ENCODE assay signal across 1 cellular context in the genomic region with DNA sequence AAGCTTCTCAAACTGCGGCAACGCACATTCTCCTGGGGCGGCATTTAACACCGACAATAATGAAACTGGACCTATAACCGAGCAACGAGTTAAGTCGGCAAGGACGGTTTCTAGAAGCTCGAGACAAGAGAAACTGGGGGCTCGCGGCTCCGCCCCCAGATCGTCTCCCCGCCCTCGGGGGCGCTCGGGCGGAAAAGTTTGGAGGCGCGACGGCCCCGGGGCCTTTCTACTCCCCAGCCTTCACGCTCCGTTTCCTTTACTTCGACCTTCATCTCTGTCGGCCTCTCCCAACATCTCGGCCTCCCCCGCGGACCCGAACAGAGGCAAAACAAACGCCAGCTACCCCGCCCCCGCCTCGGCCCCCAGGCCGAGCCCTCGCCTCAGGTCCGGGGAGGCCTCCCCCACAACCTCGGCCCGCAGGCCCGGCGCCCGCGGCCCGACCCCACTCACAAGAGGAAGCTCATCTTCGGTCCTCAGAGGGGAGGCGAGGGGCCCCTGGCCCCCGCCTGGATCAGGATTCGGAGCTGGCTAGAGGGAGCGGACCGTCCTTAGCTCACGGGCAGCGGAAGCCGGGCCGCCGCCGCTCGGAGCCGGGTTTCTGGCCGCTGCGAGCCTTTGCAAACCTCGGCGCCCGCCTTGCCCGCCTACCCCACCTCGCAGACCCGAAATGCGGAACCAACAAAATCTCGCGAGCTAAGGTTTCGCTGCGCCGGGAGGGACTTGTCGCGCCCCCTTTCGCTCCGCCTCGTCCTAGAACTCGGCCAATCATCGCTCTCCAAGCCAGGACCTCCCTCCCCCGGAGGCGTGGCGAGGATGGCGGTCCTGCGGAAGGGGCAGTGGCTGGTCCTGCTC.
TF ChIP-seq lines count a peak whose summit lies in the region.

A gene (minus strand): TSS at position 669 of the 852 bp plus-strand sequence. CDS start 205 bp downstream, at position 464.

TF ChIP-seq in GM12878, 131 proteins besides CTCF, POLR2A, EP300 and RAD21 (continued from another document and continues in another):
- TF ChIP-seq, protein P1, sequence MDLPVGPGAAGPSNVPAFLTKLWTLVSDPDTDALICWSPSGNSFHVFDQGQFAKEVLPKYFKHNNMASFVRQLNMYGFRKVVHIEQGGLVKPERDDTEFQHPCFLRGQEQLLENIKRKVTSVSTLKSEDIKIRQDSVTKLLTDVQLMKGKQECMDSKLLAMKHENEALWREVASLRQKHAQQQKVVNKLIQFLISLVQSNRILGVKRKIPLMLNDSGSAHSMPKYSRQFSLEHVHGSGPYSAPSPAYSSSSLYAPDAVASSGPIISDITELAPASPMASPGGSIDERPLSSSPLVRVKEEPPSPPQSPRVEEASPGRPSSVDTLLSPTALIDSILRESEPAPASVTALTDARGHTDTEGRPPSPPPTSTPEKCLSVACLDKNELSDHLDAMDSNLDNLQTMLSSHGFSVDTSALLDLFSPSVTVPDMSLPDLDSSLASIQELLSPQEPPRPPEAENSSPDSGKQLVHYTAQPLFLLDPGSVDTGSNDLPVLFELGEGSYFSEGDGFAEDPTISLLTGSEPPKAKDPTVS (IDR thresholded peaks at IDR 0.05; ENCODE audit: low read depth, low read length): no peak
- TF ChIP-seq CBX3 (IDR thresholded peaks at IDR 0.05; ENCODE audit: borderline replicate concordance, low read depth) (no peak), SIN3A (IDR thresholded peaks at IDR 0.05; ENCODE audit: low read depth, low read length) (no peak), SREBF1 (IDR thresholded peaks at IDR 0.05; ENCODE audit: low read length) (no peak), RCOR1 (conservative IDR thresholded peaks at IDR 0.05; ENCODE audit: low read depth, low read length) (no peak; the same call in 1 of the 2 replicates), POLR2AphosphoS2 (IDR thresholded peaks at IDR 0.05; ENCODE audit: low read depth, low read length) (peak; percentile 84; the same call in 1 of the 2 replicates), DPF2 (IDR thresholded peaks at IDR 0.05) (peak; percentile 88), ZNF207 (IDR thresholded peaks at IDR 0.05; ENCODE audit: borderline replicate concordance) (0 out of 2 replicates have a peak, but pooled peaks have one; percentile 69), MTA3 (IDR thresholded peaks at IDR 0.05; ENCODE audit: borderline replicate concordance, low read length) (no peak), RBBP5 (conservative IDR thresholded peaks at IDR 0.05) (no peak), RAD51 (IDR thresholded peaks at IDR 0.05) (no peak), POU2F2 (IDR thresholded peaks at IDR 0.05; ENCODE audit: borderline replicate concordance, low read depth, low read length) (peak; percentile 66; the same call in 1 of the 3 replicates), SREBF2 (IDR thresholded peaks at IDR 0.05; ENCODE audit: low read length) (no peak), MXI1 (IDR thresholded peaks at IDR 0.05; ENCODE audit: low read depth, low read length) (peak; percentile 59; the same call in 1 of the 2 replicates), ZNF622 (IDR thresholded peaks at IDR 0.05) (no peak), ZNF384 (IDR thresholded peaks at IDR 0.05; ENCODE audit: borderline replicate concordance, low read depth, low read length) (no peak), BRCA1 (IDR thresholded peaks at IDR 0.05; ENCODE audit: low read depth, low read length) (peak; percentile 78), YBX1 (IDR thresholded peaks at IDR 0.05) (no peak), NR2C2 (IDR thresholded peaks at IDR 0.05; ENCODE audit: borderline replicate concordance, control insufficient read depth, insufficient read length, low read depth) (no peak), EZH2 (IDR thresholded peaks at IDR 0.05; ENCODE audit: borderline replicate concordance, control insufficient read depth, low read depth, low read length) (no peak), SUPT20H (IDR thresholded peaks at IDR 0.05; ENCODE audit: borderline replicate concordance, control insufficient read depth, low read depth, low read length) (no peak), TBL1XR1 (IDR thresholded peaks at IDR 0.05; ENCODE audit: low read depth, low read length) (no peak), MEF2A (IDR thresholded peaks at IDR 0.05; ENCODE audit: insufficient read depth, low read depth, low read length) (no peak), CHD4 (IDR thresholded peaks at IDR 0.05) (no peak), KAT2A (conservative IDR thresholded peaks at IDR 0.05; ENCODE audit: control insufficient read depth, low read depth, low read length) (no peak), JUND (IDR thresholded peaks at IDR 0.05; ENCODE audit: low read depth, low read length) (no peak), PAX8 (IDR thresholded peaks at IDR 0.05) (no peak), BHLHE40 (IDR thresholded peaks at IDR 0.05; ENCODE audit: borderline replicate concordance in 1 of 2, low read depth in 2 of 2, low read length in 1 of 2) (peak; percentile 25 to 52; a peak in 2 of 4 replicates), BMI1 (IDR thresholded peaks at IDR 0.05; ENCODE audit: borderline replicate concordance) (no peak), CBFB (IDR thresholded peaks at IDR 0.05; ENCODE audit: low read depth) (peak; percentile 60; the same call in 1 of the 2 replicates), RB1 (IDR thresholded peaks at IDR 0.05; ENCODE audit: borderline replicate concordance) (no peak), YY1 (IDR thresholded peaks at IDR 0.05; ENCODE audit: low read depth, low read length) (no peak; the same call in 1 of the 2 replicates), ETV6 (conservative IDR thresholded peaks at IDR 0.05 in 1 of 2, IDR thresholded peaks at IDR 0.05 in 1 of 2; ENCODE audit: borderline replicate concordance in 1 of 2, low read depth in 1 of 2) (peak in 1 of 2 experiments; percentile 23; a peak in 1 of 4 replicates), ATF7 (IDR thresholded peaks at IDR 0.05; ENCODE audit: low read depth) (no peak), HDAC6 (IDR thresholded peaks at IDR 0.05; ENCODE audit: unreplicated experiment) (no peak), BCL11A (IDR thresholded peaks at IDR 0.05; ENCODE audit: low read depth, low read length) (no peak), TCF12 (IDR thresholded peaks at IDR 0.05; ENCODE audit: low read depth, low read length) (no peak)
- TF ChIP-seq, protein P2, sequence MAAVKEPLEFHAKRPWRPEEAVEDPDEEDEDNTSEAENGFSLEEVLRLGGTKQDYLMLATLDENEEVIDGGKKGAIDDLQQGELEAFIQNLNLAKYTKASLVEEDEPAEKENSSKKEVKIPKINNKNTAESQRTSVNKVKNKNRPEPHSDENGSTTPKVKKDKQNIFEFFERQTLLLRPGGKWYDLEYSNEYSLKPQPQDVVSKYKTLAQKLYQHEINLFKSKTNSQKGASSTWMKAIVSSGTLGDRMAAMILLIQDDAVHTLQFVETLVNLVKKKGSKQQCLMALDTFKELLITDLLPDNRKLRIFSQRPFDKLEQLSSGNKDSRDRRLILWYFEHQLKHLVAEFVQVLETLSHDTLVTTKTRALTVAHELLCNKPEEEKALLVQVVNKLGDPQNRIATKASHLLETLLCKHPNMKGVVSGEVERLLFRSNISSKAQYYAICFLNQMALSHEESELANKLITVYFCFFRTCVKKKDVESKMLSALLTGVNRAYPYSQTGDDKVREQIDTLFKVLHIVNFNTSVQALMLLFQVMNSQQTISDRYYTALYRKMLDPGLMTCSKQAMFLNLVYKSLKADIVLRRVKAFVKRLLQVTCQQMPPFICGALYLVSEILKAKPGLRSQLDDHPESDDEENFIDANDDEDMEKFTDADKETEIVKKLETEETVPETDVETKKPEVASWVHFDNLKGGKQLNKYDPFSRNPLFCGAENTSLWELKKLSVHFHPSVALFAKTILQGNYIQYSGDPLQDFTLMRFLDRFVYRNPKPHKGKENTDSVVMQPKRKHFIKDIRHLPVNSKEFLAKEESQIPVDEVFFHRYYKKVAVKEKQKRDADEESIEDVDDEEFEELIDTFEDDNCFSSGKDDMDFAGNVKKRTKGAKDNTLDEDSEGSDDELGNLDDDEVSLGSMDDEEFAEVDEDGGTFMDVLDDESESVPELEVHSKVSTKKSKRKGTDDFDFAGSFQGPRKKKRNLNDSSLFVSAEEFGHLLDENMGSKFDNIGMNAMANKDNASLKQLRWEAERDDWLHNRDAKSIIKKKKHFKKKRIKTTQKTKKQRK (IDR thresholded peaks at IDR 0.05; ENCODE audit: low read depth, low read length): no peak
- TF ChIP-seq, protein P3, sequence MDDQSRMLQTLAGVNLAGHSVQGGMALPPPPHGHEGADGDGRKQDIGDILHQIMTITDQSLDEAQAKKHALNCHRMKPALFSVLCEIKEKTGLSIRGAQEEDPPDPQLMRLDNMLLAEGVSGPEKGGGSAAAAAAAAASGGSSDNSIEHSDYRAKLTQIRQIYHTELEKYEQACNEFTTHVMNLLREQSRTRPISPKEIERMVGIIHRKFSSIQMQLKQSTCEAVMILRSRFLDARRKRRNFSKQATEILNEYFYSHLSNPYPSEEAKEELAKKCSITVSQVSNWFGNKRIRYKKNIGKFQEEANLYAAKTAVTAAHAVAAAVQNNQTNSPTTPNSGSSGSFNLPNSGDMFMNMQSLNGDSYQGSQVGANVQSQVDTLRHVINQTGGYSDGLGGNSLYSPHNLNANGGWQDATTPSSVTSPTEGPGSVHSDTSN (IDR thresholded peaks at IDR 0.05; ENCODE audit: insufficient replicate concordance, low read depth, low read length): no peak
- TF ChIP-seq, protein P4, sequence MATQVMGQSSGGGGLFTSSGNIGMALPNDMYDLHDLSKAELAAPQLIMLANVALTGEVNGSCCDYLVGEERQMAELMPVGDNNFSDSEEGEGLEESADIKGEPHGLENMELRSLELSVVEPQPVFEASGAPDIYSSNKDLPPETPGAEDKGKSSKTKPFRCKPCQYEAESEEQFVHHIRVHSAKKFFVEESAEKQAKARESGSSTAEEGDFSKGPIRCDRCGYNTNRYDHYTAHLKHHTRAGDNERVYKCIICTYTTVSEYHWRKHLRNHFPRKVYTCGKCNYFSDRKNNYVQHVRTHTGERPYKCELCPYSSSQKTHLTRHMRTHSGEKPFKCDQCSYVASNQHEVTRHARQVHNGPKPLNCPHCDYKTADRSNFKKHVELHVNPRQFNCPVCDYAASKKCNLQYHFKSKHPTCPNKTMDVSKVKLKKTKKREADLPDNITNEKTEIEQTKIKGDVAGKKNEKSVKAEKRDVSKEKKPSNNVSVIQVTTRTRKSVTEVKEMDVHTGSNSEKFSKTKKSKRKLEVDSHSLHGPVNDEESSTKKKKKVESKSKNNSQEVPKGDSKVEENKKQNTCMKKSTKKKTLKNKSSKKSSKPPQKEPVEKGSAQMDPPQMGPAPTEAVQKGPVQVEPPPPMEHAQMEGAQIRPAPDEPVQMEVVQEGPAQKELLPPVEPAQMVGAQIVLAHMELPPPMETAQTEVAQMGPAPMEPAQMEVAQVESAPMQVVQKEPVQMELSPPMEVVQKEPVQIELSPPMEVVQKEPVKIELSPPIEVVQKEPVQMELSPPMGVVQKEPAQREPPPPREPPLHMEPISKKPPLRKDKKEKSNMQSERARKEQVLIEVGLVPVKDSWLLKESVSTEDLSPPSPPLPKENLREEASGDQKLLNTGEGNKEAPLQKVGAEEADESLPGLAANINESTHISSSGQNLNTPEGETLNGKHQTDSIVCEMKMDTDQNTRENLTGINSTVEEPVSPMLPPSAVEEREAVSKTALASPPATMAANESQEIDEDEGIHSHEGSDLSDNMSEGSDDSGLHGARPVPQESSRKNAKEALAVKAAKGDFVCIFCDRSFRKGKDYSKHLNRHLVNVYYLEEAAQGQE (IDR thresholded peaks at IDR 0.05; ENCODE audit: low read depth, low read length): no peak
- TF ChIP-seq, protein P5, sequence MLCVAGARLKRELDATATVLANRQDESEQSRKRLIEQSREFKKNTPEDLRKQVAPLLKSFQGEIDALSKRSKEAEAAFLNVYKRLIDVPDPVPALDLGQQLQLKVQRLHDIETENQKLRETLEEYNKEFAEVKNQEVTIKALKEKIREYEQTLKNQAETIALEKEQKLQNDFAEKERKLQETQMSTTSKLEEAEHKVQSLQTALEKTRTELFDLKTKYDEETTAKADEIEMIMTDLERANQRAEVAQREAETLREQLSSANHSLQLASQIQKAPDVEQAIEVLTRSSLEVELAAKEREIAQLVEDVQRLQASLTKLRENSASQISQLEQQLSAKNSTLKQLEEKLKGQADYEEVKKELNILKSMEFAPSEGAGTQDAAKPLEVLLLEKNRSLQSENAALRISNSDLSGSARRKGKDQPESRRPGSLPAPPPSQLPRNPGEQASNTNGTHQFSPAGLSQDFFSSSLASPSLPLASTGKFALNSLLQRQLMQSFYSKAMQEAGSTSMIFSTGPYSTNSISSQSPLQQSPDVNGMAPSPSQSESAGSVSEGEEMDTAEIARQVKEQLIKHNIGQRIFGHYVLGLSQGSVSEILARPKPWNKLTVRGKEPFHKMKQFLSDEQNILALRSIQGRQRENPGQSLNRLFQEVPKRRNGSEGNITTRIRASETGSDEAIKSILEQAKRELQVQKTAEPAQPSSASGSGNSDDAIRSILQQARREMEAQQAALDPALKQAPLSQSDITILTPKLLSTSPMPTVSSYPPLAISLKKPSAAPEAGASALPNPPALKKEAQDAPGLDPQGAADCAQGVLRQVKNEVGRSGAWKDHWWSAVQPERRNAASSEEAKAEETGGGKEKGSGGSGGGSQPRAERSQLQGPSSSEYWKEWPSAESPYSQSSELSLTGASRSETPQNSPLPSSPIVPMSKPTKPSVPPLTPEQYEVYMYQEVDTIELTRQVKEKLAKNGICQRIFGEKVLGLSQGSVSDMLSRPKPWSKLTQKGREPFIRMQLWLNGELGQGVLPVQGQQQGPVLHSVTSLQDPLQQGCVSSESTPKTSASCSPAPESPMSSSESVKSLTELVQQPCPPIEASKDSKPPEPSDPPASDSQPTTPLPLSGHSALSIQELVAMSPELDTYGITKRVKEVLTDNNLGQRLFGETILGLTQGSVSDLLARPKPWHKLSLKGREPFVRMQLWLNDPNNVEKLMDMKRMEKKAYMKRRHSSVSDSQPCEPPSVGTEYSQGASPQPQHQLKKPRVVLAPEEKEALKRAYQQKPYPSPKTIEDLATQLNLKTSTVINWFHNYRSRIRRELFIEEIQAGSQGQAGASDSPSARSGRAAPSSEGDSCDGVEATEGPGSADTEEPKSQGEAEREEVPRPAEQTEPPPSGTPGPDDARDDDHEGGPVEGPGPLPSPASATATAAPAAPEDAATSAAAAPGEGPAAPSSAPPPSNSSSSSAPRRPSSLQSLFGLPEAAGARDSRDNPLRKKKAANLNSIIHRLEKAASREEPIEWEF (IDR thresholded peaks at IDR 0.05; ENCODE audit: insufficient replicate concordance, low read depth, low read length): peak; percentile 44
- TF ChIP-seq, protein P6, sequence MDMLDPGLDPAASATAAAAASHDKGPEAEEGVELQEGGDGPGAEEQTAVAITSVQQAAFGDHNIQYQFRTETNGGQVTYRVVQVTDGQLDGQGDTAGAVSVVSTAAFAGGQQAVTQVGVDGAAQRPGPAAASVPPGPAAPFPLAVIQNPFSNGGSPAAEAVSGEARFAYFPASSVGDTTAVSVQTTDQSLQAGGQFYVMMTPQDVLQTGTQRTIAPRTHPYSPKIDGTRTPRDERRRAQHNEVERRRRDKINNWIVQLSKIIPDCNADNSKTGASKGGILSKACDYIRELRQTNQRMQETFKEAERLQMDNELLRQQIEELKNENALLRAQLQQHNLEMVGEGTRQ (IDR thresholded peaks at IDR 0.05; ENCODE audit: borderline replicate concordance, low read depth, low read length): no peak
- TF ChIP-seq, protein P7, sequence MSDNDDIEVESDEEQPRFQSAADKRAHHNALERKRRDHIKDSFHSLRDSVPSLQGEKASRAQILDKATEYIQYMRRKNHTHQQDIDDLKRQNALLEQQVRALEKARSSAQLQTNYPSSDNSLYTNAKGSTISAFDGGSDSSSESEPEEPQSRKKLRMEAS (IDR thresholded peaks at IDR 0.05; ENCODE audit: low read depth, low read length): peak; percentile 29
